ENCODE assay signal across 1 cellular context in genomic region chr7:22851140-22851539, GRCh38.
TF ChIP-seq lines count a peak whose summit lies in the region.

No MANE protein-coding gene starts in this region.

TF ChIP-seq in GM23338, 12 proteins besides CTCF, POLR2A, EP300 and RAD21 (continued from another document):
- TF ChIP-seq REST (IDR thresholded peaks at IDR 0.05; ENCODE audit: unreplicated experiment) = no peak
